Comparison of ENCODE assay signal across 19 cellular contexts in the genomic region with DNA sequence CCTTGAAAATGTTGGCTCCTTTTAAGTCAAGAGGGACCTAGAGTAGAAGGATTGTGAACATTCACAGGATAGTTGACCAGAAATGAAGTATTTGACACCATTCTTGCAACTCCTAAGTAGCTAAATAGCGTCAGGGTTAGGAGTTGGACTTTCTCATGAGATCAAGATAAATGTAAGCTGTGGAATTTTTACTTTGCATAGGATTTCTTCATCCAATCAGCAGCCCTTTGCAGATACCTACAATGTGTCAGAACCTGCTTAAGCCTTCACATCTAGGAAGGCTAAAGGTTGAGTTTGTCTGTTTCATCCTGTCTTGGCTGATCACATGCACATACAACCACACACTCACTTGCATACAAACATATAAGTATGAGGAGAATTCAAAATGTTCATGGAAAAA. TPM values are rescaled to one million over a fixed set of nuclear protein-coding genes. Genes with fewer than 3 reads are reported as not detected.
A peak's percentile ranks its signal among the peaks of the same experiment; 100 is the strongest.
DNase-seq lines count a peak whose midpoint lies in the region; ATAC-seq, FAIRE-seq and TF ChIP-seq lines count a peak whose summit lies in the region.
"Had no signal": no experiment of that assay in that cellular context is flagged by ENCODE, and none has a peak within 500 bp of the region (broad histone marks: within the 10 kb centered on the region; RNA-seq: fewer than 3 reads in every experiment).

No MANE protein-coding gene starts in this region.

- H3K79me2 ChIP-seq in astrocyte (ENCODE audit: insufficient read depth, low read length), result peaks cover 93% of the 10 kb centered on the region

- no peak for ATAC-seq in CD4-positive, CD25-positive, alpha-beta regulatory T cell (ENCODE audit: low read depth in 2 of 2)
- ATAC-seq in upper lobe of left lung (ENCODE audit: low FRiP score in 2 of 2), result no peak
- ATAC-seq: right lobe of liver had no signal

- H3K4me2 ChIP-seq in astrocyte (ENCODE audit: low read length), result no peak overlapping the region

- no peak for TF ChIP-seq EP300 in sigmoid colon (IDR thresholded peaks at IDR 0.05)
- TF ChIP-seq EP300 in upper lobe of left lung (IDR thresholded peaks at IDR 0.05), result no peak

- peak overlapping the region; percentile 85 to 100 (median 93) for H3K27ac Mint-ChIP-seq in CD4-positive, CD25-positive, alpha-beta regulatory T cell
- H3K27ac Mint-ChIP-seq in astrocyte (ENCODE audit: unreplicated experiment), result no peak overlapping the region

- no peak for TF ChIP-seq POLR2A in sigmoid colon (IDR thresholded peaks at IDR 0.05)
- no peak for TF ChIP-seq POLR2A in upper lobe of left lung (IDR thresholded peaks at IDR 0.05)

- H3K36me3 Mint-ChIP-seq in CD4-positive, CD25-positive, alpha-beta regulatory T cell, result peaks cover 56% of the 10 kb centered on the region
- H3K36me3 Mint-ChIP-seq in astrocyte (ENCODE audit: low read depth, unreplicated experiment), result peaks cover 2% of the 10 kb centered on the region

- H3K4me1 Mint-ChIP-seq in CD4-positive, CD25-positive, alpha-beta regulatory T cell, result peaks cover 43 to 96% (median 87%) of the 10 kb centered on the region in 4 donors
- peaks cover 35% of the 10 kb centered on the region for H3K4me1 Mint-ChIP-seq in astrocyte (ENCODE audit: low read depth, unreplicated experiment)

- H3K4me1 ChIP-seq in CD4-positive, CD25-positive, alpha-beta regulatory T cell (ENCODE audit: control insufficient read depth, insufficient read depth, low read length, poor library complexity, severe bottlenecking), result peaks cover 97% of the 10 kb centered on the region
- H3K4me1 ChIP-seq in astrocyte (ENCODE audit: insufficient read depth, low read length) (peaks cover 48% of the 10 kb centered on the region), sigmoid colon (peaks cover 0 to 83% (median 74%) of the 10 kb centered on the region in 4 donors), upper lobe of left lung (peaks cover 68 to 84% (median 71%) of the 10 kb centered on the region in 4 donors), kidney (ENCODE audit: control insufficient read depth in 1 of 2, insufficient read depth in 1 of 2, low read depth in 1 of 2, low read length in 2 of 2) (peaks cover 3 to 4% of the 10 kb centered on the region in 2 donors)

- 84 to 95% methylated on average over 1 of the region's 1 CpG for WGBS in sigmoid colon, 2 donors
- WGBS in upper lobe of left lung, 2 donors, result 79 to 90% methylated on average over 1 of the region's 1 CpG

- H3K27ac ChIP-seq in CD4-positive, CD25-positive, alpha-beta regulatory T cell (ENCODE audit: insufficient read depth, low read length, poor library complexity, severe bottlenecking), result peak overlapping the region; percentile 99
- H3K27ac ChIP-seq in astrocyte (ENCODE audit: low read depth, low read length) (no peak overlapping the region), sigmoid colon (peak overlapping the region in 3 of 4 donors; percentile 67 to 82 (median 77)), upper lobe of left lung (peak overlapping the region in 2 of 4 donors; percentile 66 to 84), kidney (ENCODE audit: low read depth in 2 of 2, low read length in 2 of 2) (no peak overlapping the region)
- H3K27ac ChIP-seq: right lobe of liver had no signal

- H3K9me3 Mint-ChIP-seq in CD4-positive, CD25-positive, alpha-beta regulatory T cell, result no peaks in the 10 kb centered on the region
- no peaks in the 10 kb centered on the region for H3K9me3 Mint-ChIP-seq in astrocyte (ENCODE audit: unreplicated experiment)

- DNase-seq in CD4-positive, CD25-positive, alpha-beta regulatory T cell, result no peak
- DNase-seq in M059J (ENCODE audit: low read depth) (peak; percentile 15), astrocyte (ENCODE audit: low read depth) (no peak), sigmoid colon (no peak), upper lobe of left lung (no peak), kidney (no peak), NCI-H748 (lab: John Stamatoyannopoulos, UW; ENCODE audit: unreplicated experiment) (no peak)
- DNase-seq in central memory CD4-positive, alpha-beta T cell, result no peak
- DNase-seq: cortex of kidney; KBM-7; NCI-H1694; NCI-H446 treated with DMSO at 0.1 percent for 48 hours; right lobe of liver; SIG-M5; stimulated activated CD4-positive, alpha-beta T cell treated with anti-CD3 and anti-CD28 coated beads, Interleukin-4, amount 100 ng/mL, for 1 hour; stimulated activated CD8-positive, alpha-beta memory T cell treated with anti-CD3 and anti-CD28 coated beads, Interleukin-4, amount 100 ng/mL, for 48 hours; T-helper 9 cell had no signal

- H3K4me3 Mint-ChIP-seq in CD4-positive, CD25-positive, alpha-beta regulatory T cell, result peak overlapping the region; percentile 7 to 74 (median 69)
- H3K4me3 Mint-ChIP-seq in astrocyte (ENCODE audit: unreplicated experiment), result no peak overlapping the region

- H3K27me3 Mint-ChIP-seq in CD4-positive, CD25-positive, alpha-beta regulatory T cell, result no peaks in the 10 kb centered on the region
- no peaks in the 10 kb centered on the region for H3K27me3 Mint-ChIP-seq in astrocyte (ENCODE audit: low read depth, unreplicated experiment)

- intact Hi-C loops in sigmoid colon (cut with DNase I) (no loop called here), kidney (cut with DNase I) (no loop called here)

- TF ChIP-seq CTCF in astrocyte (IDR thresholded peaks at IDR 0.05; ENCODE audit: insufficient read depth, low read depth, low read length), result no peak
- no peak for TF ChIP-seq CTCF in sigmoid colon (IDR thresholded peaks at IDR 0.05)
- no peak for TF ChIP-seq CTCF in upper lobe of left lung (IDR thresholded peaks at IDR 0.05)
- no peak for TF ChIP-seq CTCF in kidney (IDR thresholded peaks at IDR 0.05; ENCODE audit: borderline replicate concordance, extremely low read depth, insufficient read depth)

- H3K36me3 ChIP-seq in CD4-positive, CD25-positive, alpha-beta regulatory T cell (ENCODE audit: control insufficient read depth, insufficient read depth, low read length), result peaks cover 20% of the 10 kb centered on the region
- peaks cover 7% of the 10 kb centered on the region for H3K36me3 ChIP-seq in astrocyte (ENCODE audit: insufficient read depth, low read length)
- no peaks in the 10 kb centered on the region for H3K36me3 ChIP-seq in sigmoid colon
- peaks cover 0 to under 1% (median 0%) of the 10 kb centered on the region in 4 donors for H3K36me3 ChIP-seq in upper lobe of left lung
- H3K36me3 ChIP-seq in kidney (ENCODE audit: control insufficient read depth in 1 of 2, insufficient read depth in 2 of 2, low read length in 2 of 2), result no peaks in the 10 kb centered on the region
- H3K36me3 ChIP-seq: right lobe of liver had no signal

- H3K9me3 ChIP-seq in CD4-positive, CD25-positive, alpha-beta regulatory T cell (ENCODE audit: control insufficient read depth in 2 of 2, low read length in 2 of 2), result no peaks in the 10 kb centered on the region
- H3K9me3 ChIP-seq in astrocyte (ENCODE audit: insufficient read depth, low read depth, low read length) (no peaks in the 10 kb centered on the region), sigmoid colon (no peaks in the 10 kb centered on the region), upper lobe of left lung (no peaks in the 10 kb centered on the region), kidney (ENCODE audit: control insufficient read depth in 1 of 2, low read length in 2 of 2) (no peaks in the 10 kb centered on the region)
- H3K9me3 ChIP-seq: right lobe of liver had no signal

- peak; percentile 13 for FAIRE-seq in astrocyte (lab: Jason Lieb, UNC)
- no peak for FAIRE-seq in kidney (lab: Jason Lieb, UNC)
- FAIRE-seq: GM18507, GM19239 had no signal

- H4K20me1 ChIP-seq in astrocyte (ENCODE audit: insufficient read depth, low read length), result peaks cover 29% of the 10 kb centered on the region

- no peak overlapping the region for H2AFZ ChIP-seq in astrocyte (ENCODE audit: low read depth, low read length)

- H3K9ac ChIP-seq in astrocyte (ENCODE audit: low read length) (no peak overlapping the region), kidney (ENCODE audit: low read length in 2 of 2) (no peak overlapping the region)

- no peaks in the 10 kb centered on the region for H3K27me3 ChIP-seq in CD4-positive, CD25-positive, alpha-beta regulatory T cell (ENCODE audit: control insufficient read depth, insufficient read depth, low read length)
- H3K27me3 ChIP-seq in astrocyte (ENCODE audit: insufficient read depth, low read length), result no peaks in the 10 kb centered on the region
- no peaks in the 10 kb centered on the region for H3K27me3 ChIP-seq in sigmoid colon
- H3K27me3 ChIP-seq in upper lobe of left lung, result no peaks in the 10 kb centered on the region
- H3K27me3 ChIP-seq: right lobe of liver had no signal

- peak overlapping the region; percentile 70 for H3K4me3 ChIP-seq in CD4-positive, CD25-positive, alpha-beta regulatory T cell (ENCODE audit: low read depth, low read length)
- H3K4me3 ChIP-seq in astrocyte (ENCODE audit: insufficient read depth, low read depth, low read length), result no peak overlapping the region
- no peak overlapping the region for H3K4me3 ChIP-seq in sigmoid colon
- H3K4me3 ChIP-seq in upper lobe of left lung, result no peak overlapping the region
- no peak overlapping the region for H3K4me3 ChIP-seq in kidney (ENCODE audit: low read length in 2 of 2)
- H3K4me3 ChIP-seq: right lobe of liver had no signal

RNA-seq across cellular contexts. Expression of gene CD44, which starts 32.3 kb away (rescaled TPM):
- 1,181 TPM for total RNA-seq in CD4-positive, CD25-positive, alpha-beta regulatory T cell
- 100 to 1,000 TPM; 441 to 539 (median 477) TPM for polyA plus RNA-seq in CD4-positive, CD25-positive, alpha-beta regulatory T cell
- total RNA-seq in M059J (2014; rRNA removed; shearing (Covaris generic)), result 405 and 667 TPM in 2 replicates
- total RNA-seq in astrocyte, result 148 and 154 TPM in 2 replicates
- total RNA-seq in sigmoid colon, result 100 to 1,000 TPM in 2 of 4 donors, 10 to 100 TPM in 2; 74.2 to 228 (median 119) TPM
- 100 to 1,000 TPM in 1 of 3 donors, 10 to 100 TPM in 2; 28.4 to 154 (median 37.8) TPM for polyA plus RNA-seq in sigmoid colon
- total RNA-seq in upper lobe of left lung, result 100 to 1,000 TPM; 454 to 696 (median 551) TPM
- total RNA-seq in kidney, result 235 TPM
- 13.8 TPM for polyA plus RNA-seq in kidney (ENCODE audit: insufficient read depth, low read depth, low replicate concordance)

Comparison
In these comparisons a context has a peak if more than half of its experiments do, and no peak if none do; other contexts are left out.
1. H3K27ac ChIP-seq: peak in CD4-positive, CD25-positive, alpha-beta regulatory T cell (single experiment) and sigmoid colon (3 of 4); none in astrocyte (single experiment) and kidney (0 of 2).